In the genomic region with DNA sequence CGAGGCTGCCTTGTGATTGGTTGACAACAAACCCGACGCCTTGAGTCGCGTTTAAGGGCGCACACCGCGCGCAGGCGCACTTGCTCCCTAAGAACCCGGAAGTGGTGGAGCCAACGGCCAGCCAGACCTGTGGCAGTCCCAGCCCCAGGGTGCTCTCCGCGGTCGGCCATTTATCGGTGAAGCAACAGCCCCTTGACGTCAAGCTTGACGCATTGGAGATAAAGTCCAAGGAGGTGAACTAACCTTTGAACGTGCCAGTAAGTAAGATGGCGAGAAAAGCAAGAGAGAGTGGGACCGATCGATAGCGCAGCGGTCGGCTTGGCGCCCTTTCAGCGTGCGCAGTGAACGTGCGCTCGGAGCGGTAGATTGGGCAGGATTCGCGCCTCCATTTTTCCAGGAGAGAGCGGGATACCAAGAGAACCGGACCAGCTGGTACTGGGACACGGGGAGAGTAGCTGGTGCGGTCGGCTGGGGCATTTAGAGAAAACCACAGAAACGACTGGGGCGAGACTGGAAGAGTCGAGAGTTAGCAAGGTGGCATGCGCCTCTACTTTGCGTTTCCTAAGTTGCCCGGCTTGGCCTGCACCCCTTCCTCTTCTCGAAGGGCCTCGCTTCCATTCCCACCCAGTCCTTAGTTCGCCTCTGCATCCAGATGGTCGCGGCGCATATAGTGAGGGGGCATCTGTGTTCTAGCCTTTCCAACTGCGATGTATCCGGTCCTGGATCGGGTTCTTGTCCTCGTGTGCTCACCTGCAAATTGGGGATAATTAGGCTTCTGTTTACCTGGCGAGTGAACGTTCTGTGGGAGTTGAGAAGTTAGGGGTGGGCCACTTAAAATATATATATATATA, we compare ENCODE assay signal across 8 cellular contexts. TPM values are rescaled to one million over a fixed set of nuclear protein-coding genes. Genes with fewer than 3 reads are reported as not detected.
A peak's percentile ranks its signal among the peaks of the same experiment; 100 is the strongest.
DNase-seq lines count a peak whose midpoint lies in the region; ATAC-seq and TF ChIP-seq lines count a peak whose summit lies in the region.

A gene (plus strand): TSS at position 364 of the 851 bp plus-strand sequence. CDS start 2,908 bp downstream, outside the sequence.

- H3K4me3 Mint-ChIP-seq in WTC11, result no peak within 1 kb of the TSS
- H3K4me3 Mint-ChIP-seq in immature natural killer cell, result no peak within 1 kb of the TSS

- H3K27me3 Mint-ChIP-seq in WTC11 (ENCODE audit: low read depth), result no peaks in the 10 kb centered on the region
- H3K27me3 Mint-ChIP-seq in immature natural killer cell (ENCODE audit: low read depth in 3 of 3), result no peaks in the 10 kb centered on the region

- peak within 1 kb of the TSS; percentile 83 to 95 (median 93) for H3K27ac ChIP-seq in spleen

- peak; percentile 99 for DNase-seq in AG04449 (ENCODE audit: low read depth, low spot score)
- DNase-seq in NCI-H226, result peak; percentile 100
- DNase-seq in WTC11 (ENCODE audit: low spot score), result peak; percentile 99
- DNase-seq in cardiac fibroblast (ENCODE audit: low read depth in 2 of 2), result peak; percentile 100
- peak; percentile 99 to 100 (median 100) for DNase-seq in immature natural killer cell
- peak; percentile 100 for DNase-seq in spleen

- peak within 1 kb of the TSS; percentile 92 for H3K4me3 ChIP-seq in AG04449 (ENCODE audit: low read depth, low read length)
- peak within 1 kb of the TSS; percentile 65 to 94 for H3K4me3 ChIP-seq in cardiac fibroblast (replicated peaks in 1 of 2; ENCODE audit: low read depth in 2 of 2, low read length in 2 of 2)
- H3K4me3 ChIP-seq in spleen, result peak within 1 kb of the TSS; percentile 75 to 92 (median 82)

- H3K36me3 ChIP-seq in spleen, result peaks cover under 1 to 44% (median 24%) of the 10 kb centered on the region in 6 donors

- POLR2A ChIA-PET in AG04449 (lab: Yijun Ruan, JAX) (interaction anchor here (1.0 to 1.5 kb wide), 3 partner anchors 19 to 101 kb away, joined by 4 to 6 read pairs (median 6); a partner anchor contains a TSS), WTC11 (lab: Charles Lee) (interaction anchor here (0.6 to 1.5 kb wide), 3 partner anchors 10 to 76 kb away, joined by 3 to 5 read pairs (median 3); a partner anchor contains a TSS)

- CTCF ChIA-PET in AG04449 (lab: Yijun Ruan, JAX), result interaction anchor here (0.7 to 1.5 kb wide), 4 partner anchors 9 to 123 kb away, joined by 3 to 4 read pairs (median 3); no protein-coding TSS in a partner anchor
- CTCF ChIA-PET in WTC11 (lab: Charles Lee), result interaction anchor here (1.5 to 1.9 kb wide), 2 partner anchors 34 to 48 kb away, joined by 4 read pairs; a partner anchor contains a TSS

- intact Hi-C loops in spleen (cut with DNase I; ENCODE audit: low total_unique reads), result no loop called here

- TF ChIP-seq POLR2A in spleen (IDR thresholded peaks at IDR 0.05), result peak in 1 of 3 donors; percentile 40

- H3K27me3 ChIP-seq in spleen (replicated peaks in 1 of 7), result no peaks in the 10 kb centered on the region

- TF ChIP-seq CTCF in AG04449 (IDR thresholded peaks at IDR 0.05; ENCODE audit: insufficient read depth, low read length, missing control alignments) (no peak), WTC11 (IDR thresholded peaks at IDR 0.05) (no peak), cardiac fibroblast (IDR thresholded peaks at IDR 0.05; ENCODE audit: low read depth, low read length) (no peak), spleen (IDR thresholded peaks at IDR 0.05 in 8 of 11, conservative IDR thresholded peaks at IDR 0.05 in 3 of 11) (peak in 1 of 11 experiments; percentile 22)

- H3K27ac Mint-ChIP-seq in WTC11 (peak within 1 kb of the TSS; percentile 64; the same call in 1 of the 2 replicates), immature natural killer cell (peak within 1 kb of the TSS in 1 of 6 donors; percentile 70)

- H3K4me1 ChIP-seq in spleen, result peaks cover 22 to 45% (median 31%) of the 10 kb centered on the region in 6 donors

- no peaks in the 10 kb centered on the region for H3K9me3 Mint-ChIP-seq in WTC11
- no peaks in the 10 kb centered on the region for H3K9me3 Mint-ChIP-seq in immature natural killer cell

- WGBS in spleen, 5 donors, result 0 to 1% (median 0%) methylated on average over 57 of the region's 57 CpGs

- H3K36me3 Mint-ChIP-seq in WTC11 (peaks cover 52% of the 10 kb centered on the region), immature natural killer cell (peaks cover 16 to 20% (median 17%) of the 10 kb centered on the region in 3 donors)

- ATAC-seq in GM18909 (IDR thresholded peaks at IDR 0.05; ENCODE audit: poor library complexity, unreplicated experiment) (peak; percentile 95), HG03175 (IDR thresholded peaks at IDR 0.05; ENCODE audit: unreplicated experiment) (peak; percentile 89), WTC11 (peak; percentile 93)

- no peaks in the 10 kb centered on the region for H3K9me3 ChIP-seq in spleen

- H3K4me1 Mint-ChIP-seq in WTC11, result peaks cover 29% of the 10 kb centered on the region
- H3K4me1 Mint-ChIP-seq in immature natural killer cell, result peaks cover 0 to 23% of the 10 kb centered on the region in 2 donors

TF ChIP-seq in WTC11, 78 proteins besides CTCF, POLR2A, EP300 and RAD21 (continues in another document):
- TF ChIP-seq, protein P1, sequence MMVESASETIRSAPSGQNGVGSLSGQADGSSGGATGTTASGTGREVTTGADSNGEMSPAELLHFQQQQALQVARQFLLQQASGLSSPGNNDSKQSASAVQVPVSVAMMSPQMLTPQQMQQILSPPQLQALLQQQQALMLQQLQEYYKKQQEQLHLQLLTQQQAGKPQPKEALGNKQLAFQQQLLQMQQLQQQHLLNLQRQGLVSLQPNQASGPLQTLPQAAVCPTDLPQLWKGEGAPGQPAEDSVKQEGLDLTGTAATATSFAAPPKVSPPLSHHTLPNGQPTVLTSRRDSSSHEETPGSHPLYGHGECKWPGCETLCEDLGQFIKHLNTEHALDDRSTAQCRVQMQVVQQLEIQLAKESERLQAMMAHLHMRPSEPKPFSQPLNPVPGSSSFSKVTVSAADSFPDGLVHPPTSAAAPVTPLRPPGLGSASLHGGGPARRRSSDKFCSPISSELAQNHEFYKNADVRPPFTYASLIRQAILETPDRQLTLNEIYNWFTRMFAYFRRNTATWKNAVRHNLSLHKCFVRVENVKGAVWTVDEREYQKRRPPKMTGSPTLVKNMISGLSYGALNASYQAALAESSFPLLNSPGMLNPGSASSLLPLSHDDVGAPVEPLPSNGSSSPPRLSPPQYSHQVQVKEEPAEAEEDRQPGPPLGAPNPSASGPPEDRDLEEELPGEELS (CRISPR knock-in tag; IDR thresholded peaks at IDR 0.05), result peak; percentile 89
- 0 out of 2 replicates have a peak, but pooled peaks have one; percentile 14 for TF ChIP-seq FOXP1 (CRISPR knock-in tag; IDR thresholded peaks at IDR 0.05; ENCODE audit: borderline replicate concordance)
- 0 out of 2 replicates have a peak, but pooled peaks have one; percentile 58 for TF ChIP-seq KAT7 (CRISPR knock-in tag; IDR thresholded peaks at IDR 0.05; ENCODE audit: borderline replicate concordance)
- peak; percentile 59; the same call in 1 of the 2 replicates for TF ChIP-seq TEAD1 (CRISPR knock-in tag; IDR thresholded peaks at IDR 0.05)
- TF ChIP-seq, protein P2, sequence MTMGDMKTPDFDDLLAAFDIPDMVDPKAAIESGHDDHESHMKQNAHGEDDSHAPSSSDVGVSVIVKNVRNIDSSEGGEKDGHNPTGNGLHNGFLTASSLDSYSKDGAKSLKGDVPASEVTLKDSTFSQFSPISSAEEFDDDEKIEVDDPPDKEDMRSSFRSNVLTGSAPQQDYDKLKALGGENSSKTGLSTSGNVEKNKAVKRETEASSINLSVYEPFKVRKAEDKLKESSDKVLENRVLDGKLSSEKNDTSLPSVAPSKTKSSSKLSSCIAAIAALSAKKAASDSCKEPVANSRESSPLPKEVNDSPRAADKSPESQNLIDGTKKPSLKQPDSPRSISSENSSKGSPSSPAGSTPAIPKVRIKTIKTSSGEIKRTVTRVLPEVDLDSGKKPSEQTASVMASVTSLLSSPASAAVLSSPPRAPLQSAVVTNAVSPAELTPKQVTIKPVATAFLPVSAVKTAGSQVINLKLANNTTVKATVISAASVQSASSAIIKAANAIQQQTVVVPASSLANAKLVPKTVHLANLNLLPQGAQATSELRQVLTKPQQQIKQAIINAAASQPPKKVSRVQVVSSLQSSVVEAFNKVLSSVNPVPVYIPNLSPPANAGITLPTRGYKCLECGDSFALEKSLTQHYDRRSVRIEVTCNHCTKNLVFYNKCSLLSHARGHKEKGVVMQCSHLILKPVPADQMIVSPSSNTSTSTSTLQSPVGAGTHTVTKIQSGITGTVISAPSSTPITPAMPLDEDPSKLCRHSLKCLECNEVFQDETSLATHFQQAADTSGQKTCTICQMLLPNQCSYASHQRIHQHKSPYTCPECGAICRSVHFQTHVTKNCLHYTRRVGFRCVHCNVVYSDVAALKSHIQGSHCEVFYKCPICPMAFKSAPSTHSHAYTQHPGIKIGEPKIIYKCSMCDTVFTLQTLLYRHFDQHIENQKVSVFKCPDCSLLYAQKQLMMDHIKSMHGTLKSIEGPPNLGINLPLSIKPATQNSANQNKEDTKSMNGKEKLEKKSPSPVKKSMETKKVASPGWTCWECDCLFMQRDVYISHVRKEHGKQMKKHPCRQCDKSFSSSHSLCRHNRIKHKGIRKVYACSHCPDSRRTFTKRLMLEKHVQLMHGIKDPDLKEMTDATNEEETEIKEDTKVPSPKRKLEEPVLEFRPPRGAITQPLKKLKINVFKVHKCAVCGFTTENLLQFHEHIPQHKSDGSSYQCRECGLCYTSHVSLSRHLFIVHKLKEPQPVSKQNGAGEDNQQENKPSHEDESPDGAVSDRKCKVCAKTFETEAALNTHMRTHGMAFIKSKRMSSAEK (CRISPR knock-in tag; IDR thresholded peaks at IDR 0.05; ENCODE audit: borderline replicate concordance), result no peak
- peak; percentile 72 for TF ChIP-seq NFYB (CRISPR knock-in tag; conservative IDR thresholded peaks at IDR 0.05; ENCODE audit: low read depth)
- peak; percentile 81 for TF ChIP-seq CREM (CRISPR knock-in tag; IDR thresholded peaks at IDR 0.05)
- TF ChIP-seq SMAD3 (CRISPR knock-in tag; IDR thresholded peaks at IDR 0.05; ENCODE audit: borderline replicate concordance), result 0 out of 2 replicates have a peak, but pooled peaks have one; percentile 47
- TF ChIP-seq ZNF317 (CRISPR knock-in tag; IDR thresholded peaks at IDR 0.05; ENCODE audit: borderline replicate concordance, low read depth), result no peak
- TF ChIP-seq, protein P3, sequence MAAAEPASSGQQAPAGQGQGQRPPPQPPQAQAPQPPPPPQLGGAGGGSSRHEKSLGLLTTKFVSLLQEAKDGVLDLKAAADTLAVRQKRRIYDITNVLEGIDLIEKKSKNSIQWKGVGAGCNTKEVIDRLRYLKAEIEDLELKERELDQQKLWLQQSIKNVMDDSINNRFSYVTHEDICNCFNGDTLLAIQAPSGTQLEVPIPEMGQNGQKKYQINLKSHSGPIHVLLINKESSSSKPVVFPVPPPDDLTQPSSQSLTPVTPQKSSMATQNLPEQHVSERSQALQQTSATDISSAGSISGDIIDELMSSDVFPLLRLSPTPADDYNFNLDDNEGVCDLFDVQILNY (CRISPR knock-in tag; IDR thresholded peaks at IDR 0.05), result peak; percentile 42
- no peak for TF ChIP-seq ZNF121 (CRISPR knock-in tag; IDR thresholded peaks at IDR 0.05)

RNA-seq across cellular contexts. Expression of the gene that starts here (rescaled TPM):
- total RNA-seq in WTC11 (2021) (53.9 to 58.5 TPM (median 54.2 TPM) in 3 replicates), spleen (10 to 100 TPM; 24.4 to 45.0 (median 32.9) TPM)
- polyA plus RNA-seq in immature natural killer cell (10 to 100 TPM; 21.2 to 42.2 (median 30.6) TPM), spleen (10 to 100 TPM in 2 of 3 donors, 1 to 10 TPM in 1; 9.8 to 13.8 (median 10.9) TPM)

Comparison
In these comparisons a context has a peak if more than half of its experiments do, and no peak if none do; other contexts are left out.
1. Peak in every context shown above with its lines: DNase-seq, ATAC-seq, H3K4me3 ChIP-seq and H3K27ac ChIP-seq.